28 cellular contexts compared by ENCODE assay signal in genomic region chr3:23277688-23278087, GRCh38.
"Had no signal": no experiment of that assay in that cellular context is flagged by ENCODE, and none has a peak within 500 bp of the region (broad histone marks: within the 10 kb centered on the region; RNA-seq: fewer than 3 reads in every experiment).

No MANE protein-coding gene starts in this region.

- ATAC-seq: left cardiac atrium; left lung; lower lobe of right lung; naive thymus-derived CD8-positive, alpha-beta T cell; right cardiac atrium; stimulated activated memory B cell treated with anti-CD40 and anti-IgM and Interleukin-4, amounts not matched to agents 10 μg/mL and 1 μg/mL and 100 μg/mL, for 72 hours; stimulated activated naive CD8-positive, alpha-beta T cell treated with anti-CD3 and anti-CD28 coated beads, Interleukin-15, Interleukin-2, amounts not matched to agents 100 U/mL and 50 U/mL, for 24 hours had no signal

- H3K36me3 ChIP-seq: left lung, lower lobe of right lung, pancreas, prostate gland, sigmoid colon, stomach, thyroid gland, transverse colon, upper lobe of left lung, vagina had no signal

- H3K27me3 ChIP-seq: left lung, pancreas, sigmoid colon, stomach, testis, thyroid gland, transverse colon, upper lobe of left lung, vagina had no signal

- H3K9me3 ChIP-seq: left lung, lower lobe of right lung, pancreas, prostate gland, sigmoid colon, stomach, testis, thyroid gland, transverse colon, upper lobe of left lung, vagina had no signal

- H3K4me3 ChIP-seq: left lung, lower lobe of right lung, pancreas, prostate gland, sigmoid colon, stomach, testis, thyroid gland, transverse colon, upper lobe of left lung, vagina had no signal

- H3K4me1 ChIP-seq: left lung, lower lobe of right lung, prostate gland, testis, thyroid gland, upper lobe of left lung, vagina had no signal

- H3K27ac ChIP-seq: left lung, lower lobe of right lung, pancreas, prostate gland, sigmoid colon, stomach, testis, thyroid gland, transverse colon, upper lobe of left lung, vagina had no signal

- DNase-seq: kidney glomerular epithelial cell; left cardiac atrium; left lung; lower lobe of right lung; mammary epithelial cell; mesenchymal stem cell; naive thymus-derived CD8-positive, alpha-beta T cell; nucleus accumbens; pancreas; posterior cingulate gyrus; retina; right cardiac atrium; sigmoid colon; small intestine; stimulated activated CD4-positive, alpha-beta T cell treated with anti-CD3 and anti-CD28 coated beads, Interleukin-1b, Interleukin-23, amount 100 ng/mL, for 48 hours; stimulated activated CD4-positive, alpha-beta T cell treated with anti-CD3 and anti-CD28 coated beads, Interleukin-2, amount 100 ng/mL, for 48 hours; stimulated activated CD4-positive, alpha-beta T cell treated with anti-CD3 and anti-CD28 coated beads, Interleukin-4, amount 100 ng/mL, for 4 hours; stimulated activated CD8-positive, alpha-beta memory T cell treated with anti-CD3 and anti-CD28 coated beads, Interleukin-4, amount 100 ng/mL, for 48 hours; stimulated activated naive CD8-positive, alpha-beta T cell treated with anti-CD3 and anti-CD28 coated beads, Interleukin-15, Interleukin-2, amounts not matched to agents 100 U/mL and 50 U/mL, for 24 hours; stomach; testis; thyroid gland; transverse colon; upper lobe of left lung had no signal

- FAIRE-seq: keratinocyte, small intestine had no signal
